14 cellular contexts compared by ENCODE assay signal in the genomic region with DNA sequence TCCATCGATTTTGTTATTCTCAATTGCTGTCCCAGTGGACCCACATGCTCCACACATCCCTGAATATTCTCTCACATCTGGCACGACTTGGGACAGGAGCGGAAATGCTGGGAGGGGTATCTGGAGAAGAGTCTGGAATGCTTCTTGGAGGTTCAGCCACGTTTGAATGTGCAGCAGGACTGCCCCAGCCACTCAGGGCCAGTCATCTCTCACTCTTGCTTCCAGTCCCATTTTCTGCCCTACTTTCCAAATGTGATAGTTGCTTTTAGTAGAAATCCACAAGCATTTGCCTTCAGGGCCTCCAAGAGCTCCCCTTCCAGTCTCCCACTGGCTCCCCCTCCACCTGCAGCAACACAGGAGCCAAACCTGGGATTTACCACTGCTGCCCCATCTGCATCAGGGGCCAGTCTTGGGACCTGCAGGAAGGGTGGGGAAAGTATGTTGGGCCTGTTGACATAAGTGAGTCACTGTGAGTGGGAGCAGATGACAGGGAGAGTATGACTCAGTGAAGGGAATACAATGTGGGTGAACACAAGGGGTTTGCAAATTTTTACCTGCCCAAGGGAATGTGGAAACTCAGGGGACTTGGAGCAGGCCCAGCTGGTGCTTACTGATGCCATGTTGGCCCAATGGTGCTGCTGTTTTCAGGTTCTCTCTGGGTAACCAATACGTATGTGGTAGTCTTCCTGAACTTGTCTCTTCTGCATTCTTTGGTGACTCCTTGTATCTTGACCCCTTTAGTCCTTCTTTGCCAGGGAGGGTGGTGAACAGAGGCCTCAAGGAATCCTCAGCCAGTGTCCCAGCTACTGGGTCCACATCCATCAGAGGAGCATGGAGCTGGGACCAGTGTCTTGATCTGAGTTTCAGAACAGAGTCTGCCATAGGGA.
DNase-seq lines count a peak whose midpoint lies in the region; ATAC-seq, FAIRE-seq and TF ChIP-seq lines count a peak whose summit lies in the region.
"Had no signal": no experiment of that assay in that cellular context is flagged by ENCODE, and none has a peak within 500 bp of the region (broad histone marks: within the 10 kb centered on the region; RNA-seq: fewer than 3 reads in every experiment).

No MANE protein-coding gene starts in this region.

- no peak overlapping the region for H2BK20ac ChIP-seq in H9 (ENCODE audit: low read depth, low read length, poor library complexity, severe bottlenecking)

- no peak overlapping the region for H2BK12ac ChIP-seq in H9 (ENCODE audit: insufficient read length, low read depth, low read length)

- H4K20me1 ChIP-seq in H9 (ENCODE audit: control insufficient read depth, insufficient read depth, insufficient read length) = no peaks in the 10 kb centered on the region

- no peak overlapping the region for H3K4me3 ChIP-seq in fibroblast of the aortic adventitia (ENCODE audit: low read depth, low read length)
- no peak overlapping the region for H3K4me3 ChIP-seq in upper lobe of right lung
- H3K4me3 ChIP-seq in WERI-Rb-1 (ENCODE audit: low read depth, low read length) = no peak overlapping the region
- H3K4me3 ChIP-seq: GM12878, smooth muscle cell had no signal

- H2AK5ac ChIP-seq in H9 (ENCODE audit: insufficient read length, low read length) = no peak overlapping the region

- no peak overlapping the region for H2BK15ac ChIP-seq in H9 (ENCODE audit: low read depth, low read length)

- no peak overlapping the region for H3K9ac ChIP-seq in H9 (ENCODE audit: extremely low read depth, insufficient read length, low read length)

- no peaks in the 10 kb centered on the region for H3K9me3 ChIP-seq in upper lobe of right lung
- no peaks in the 10 kb centered on the region for H3K9me3 ChIP-seq in H9 (ENCODE audit: control insufficient read depth, low read depth, low read length)
- no peaks in the 10 kb centered on the region for H3K9me3 ChIP-seq in WERI-Rb-1 (ENCODE audit: severe bottlenecking)

- no peak for TF ChIP-seq CTCF in fibroblast of the aortic adventitia (IDR thresholded peaks at IDR 0.05; ENCODE audit: insufficient read depth, low read length)
- no peak for TF ChIP-seq CTCF in upper lobe of right lung (IDR thresholded peaks at IDR 0.05)
- no peak for TF ChIP-seq CTCF in H9 (conservative IDR thresholded peaks at IDR 0.05)
- no peak for TF ChIP-seq CTCF in WERI-Rb-1 (IDR thresholded peaks at IDR 0.05; ENCODE audit: low read depth, low read length)

- H3K4me1 ChIP-seq in upper lobe of right lung (no peaks in the 10 kb centered on the region), H9 (ENCODE audit: insufficient read depth, low read length) (peaks cover 5% of the 10 kb centered on the region; the same call in 1 of the 2 replicates)

- H3K36me3 Mint-ChIP-seq in activated naive CD4-positive, alpha-beta T cell treated with anti-CD3 and anti-CD28 coated beads, Interleukin-2, amount 50 U/mL, for 72 hours = no peaks in the 10 kb centered on the region
- H3K36me3 Mint-ChIP-seq in H9 (ENCODE audit: insufficient read depth in 1 of 3, low read depth in 3 of 3) = no peaks in the 10 kb centered on the region

- no peaks in the 10 kb centered on the region for H3K79me1 ChIP-seq in H9 (ENCODE audit: insufficient read depth, low read depth, low read length, poor library complexity, severe bottlenecking)

- no peak overlapping the region for H3T11ph ChIP-seq in H9 (ENCODE audit: low read length)

- no peak overlapping the region for H3K27ac Mint-ChIP-seq in activated naive CD4-positive, alpha-beta T cell treated with anti-CD3 and anti-CD28 coated beads, Interleukin-2, amount 50 U/mL, for 72 hours
- peak overlapping the region in 1 of 3 experiments; percentile 50; a peak in 2 of 7 replicates for H3K27ac Mint-ChIP-seq in H9

- H3K4ac ChIP-seq in H9 (ENCODE audit: low read depth, low read length) = no peak overlapping the region

- H3K9me3 Mint-ChIP-seq in activated naive CD4-positive, alpha-beta T cell treated with anti-CD3 and anti-CD28 coated beads, Interleukin-2, amount 50 U/mL, for 72 hours = no peaks in the 10 kb centered on the region
- no peaks in the 10 kb centered on the region for H3K9me3 Mint-ChIP-seq in H9
- H3K9me3 Mint-ChIP-seq: central memory CD8-positive, alpha-beta T cell had no signal

- WGBS in H9 (ENCODE audit: extremely low coverage, insufficient read length, low lambda C conversion rate) = no CpG with 5 or more reads among the region's 5 CpGs

- no peaks in the 10 kb centered on the region for H3K79me2 ChIP-seq in H9 (ENCODE audit: insufficient read depth, low read length)

- H3K4me2 ChIP-seq in H9 (ENCODE audit: insufficient read depth, insufficient read length, low read length) = no peak overlapping the region
- H3K4me2 ChIP-seq: smooth muscle cell had no signal

- ATAC-seq in activated naive CD4-positive, alpha-beta T cell treated with anti-CD3 and anti-CD28 coated beads, Interleukin-2, amount 50 U/mL, for 72 hours = peak; percentile 91
- ATAC-seq in upper lobe of right lung = peak; percentile 44
- ATAC-seq in GM19023 (IDR thresholded peaks at IDR 0.05; ENCODE audit: unreplicated experiment) = no peak
- ATAC-seq: GM12878, Right ventricle myocardium inferior had no signal

- H3K27ac ChIP-seq in upper lobe of right lung (no peak overlapping the region), H9 (ENCODE audit: insufficient read length, low read depth, low read length) (no peak overlapping the region), WERI-Rb-1 (no peak overlapping the region)

- H3K27me3 ChIP-seq in upper lobe of right lung = peaks cover 29% of the 10 kb centered on the region
- H3K27me3 ChIP-seq in H9 (ENCODE audit: insufficient read depth, low read length) = no peaks in the 10 kb centered on the region; the same call in 1 of the 2 replicates
- no peaks in the 10 kb centered on the region for H3K27me3 ChIP-seq in WERI-Rb-1 (ENCODE audit: insufficient read depth, low read depth, severe bottlenecking)

- H4K91ac ChIP-seq in H9 (ENCODE audit: insufficient read length, low read depth, low read length) = no peak overlapping the region

- H3K14ac ChIP-seq in H9 (ENCODE audit: insufficient read depth, low read length) = no peak overlapping the region

- peaks cover 22 to 28% of the 10 kb centered on the region in 2 experiments for H3K4me1 Mint-ChIP-seq in H9
- H3K4me1 Mint-ChIP-seq: central memory CD8-positive, alpha-beta T cell had no signal

- no peak overlapping the region for H4K5ac ChIP-seq in H9 (ENCODE audit: insufficient read length, low read depth, low read length)

- no peak overlapping the region for H3K56ac ChIP-seq in H9 (ENCODE audit: insufficient read length, low read depth, low read length)

- no peak overlapping the region for H3K18ac ChIP-seq in H9 (ENCODE audit: insufficient read length, low read depth, low read length)

- FAIRE-seq in RCC 7860 (lab: Jason Lieb, UNC) = no peak
- FAIRE-seq: GM12878 had no signal

- no peaks in the 10 kb centered on the region for H3K36me3 ChIP-seq in upper lobe of right lung
- no peaks in the 10 kb centered on the region for H3K36me3 ChIP-seq in WERI-Rb-1

- H3K23ac ChIP-seq in H9 (ENCODE audit: insufficient read length, low read depth, low read length) = no peak overlapping the region

- H2BK120ac ChIP-seq in H9 (ENCODE audit: low read depth, low read length, poor library complexity, severe bottlenecking) = no peak overlapping the region

- H3K23me2 ChIP-seq in H9 (ENCODE audit: insufficient read length, low read depth, low read length, poor library complexity, severe bottlenecking) = no peaks in the 10 kb centered on the region

- no peak overlapping the region for H2BK5ac ChIP-seq in H9 (ENCODE audit: insufficient read length, low read length)

- DNase-seq in activated naive CD4-positive, alpha-beta T cell treated with anti-CD3 and anti-CD28 coated beads, Interleukin-2, amount 50 U/mL, for 72 hours (ENCODE audit: low spot score in 2 of 2) = no peak
- DNase-seq in activated naive CD4-positive, alpha-beta T cell (lab: John Stamatoyannopoulos, UW) = no peak
- peak; percentile 49 for DNase-seq in RCC 7860 (ENCODE audit: low spot score)
- peak; percentile 13 for DNase-seq in fibroblast of the aortic adventitia (ENCODE audit: low read depth)
- DNase-seq in upper lobe of right lung = no peak
- no peak for DNase-seq in H9
- DNase-seq in WERI-Rb-1 = no peak
- DNase-seq: C1 segment of cervical spinal cord, NCI-H1694 had no signal

- H3K27me3 Mint-ChIP-seq in H9 (ENCODE audit: low read depth) = peaks cover 19% of the 10 kb centered on the region

- intact Hi-C loops in upper lobe of right lung (cut with DNase I) = no loop called here

- H2AFZ ChIP-seq in H9 (ENCODE audit: low read length) = no peak overlapping the region

- H4K8ac ChIP-seq in H9 (replicated peaks; ENCODE audit: insufficient read length, low read depth, low read length) = no peak overlapping the region

- no peak overlapping the region for H3K4me3 Mint-ChIP-seq in H9
- H3K4me3 Mint-ChIP-seq: central memory CD8-positive, alpha-beta T cell had no signal

Comparison
In these comparisons a context has a peak if more than half of its experiments do, and no peak if none do; other contexts are left out.
1. DNase-seq: peak in RCC 7860 (single experiment) and fibroblast of the aortic adventitia (single experiment); none in activated naive CD4-positive, alpha-beta T cell treated with anti-CD3 and anti-CD28 coated beads, Interleukin-2, amount 50 U/mL, for 72 hours (0 of 2), activated naive CD4-positive, alpha-beta T cell (0 of 4), upper lobe of right lung (single experiment), H9 (single experiment) and WERI-Rb-1 (single experiment).